In genomic region chr11:14422814-14423182, GRCh38 we compare ENCODE assay signal across 2 cellular contexts.
TF ChIP-seq lines count a peak whose summit lies in the region.

No MANE protein-coding gene starts in this region.

TF ChIP-seq in HCT116, 20 proteins besides CTCF, POLR2A, EP300 and RAD21:
- TF ChIP-seq EZH2phosphoT487 (IDR thresholded peaks at IDR 0.05; ENCODE audit: borderline replicate concordance) (no peak), TCF7L2 (IDR thresholded peaks at IDR 0.05; ENCODE audit: borderline replicate concordance, extremely low read depth, insufficient read depth, insufficient read length) (no peak), ZFX (IDR thresholded peaks at IDR 0.05) (no peak), EGR1 (IDR thresholded peaks at IDR 0.05; ENCODE audit: low read depth) (no peak), SP1 (IDR thresholded peaks at IDR 0.05; ENCODE audit: low read depth) (no peak), YY1 (IDR thresholded peaks at IDR 0.05; ENCODE audit: extremely low read depth, insufficient replicate concordance, low read depth, low read length) (no peak), CBX3 (IDR thresholded peaks at IDR 0.05; ENCODE audit: low read depth) (no peak), POLR2AphosphoS5 (IDR thresholded peaks at IDR 0.05; ENCODE audit: low read depth, low read length) (no peak), ZBTB33 (IDR thresholded peaks at IDR 0.05; ENCODE audit: extremely low read depth, insufficient replicate concordance, low read length) (no peak), EZH2 (IDR thresholded peaks at IDR 0.05) (no peak), REST (IDR thresholded peaks at IDR 0.05; ENCODE audit: low read depth) (no peak), ZNF274 (IDR thresholded peaks at IDR 0.05; ENCODE audit: low read depth, low read length) (no peak), JUND (IDR thresholded peaks at IDR 0.05) (no peak), ELF1 (IDR thresholded peaks at IDR 0.05; ENCODE audit: borderline replicate concordance, low read depth) (no peak)
- TF ChIP-seq, protein P1, sequence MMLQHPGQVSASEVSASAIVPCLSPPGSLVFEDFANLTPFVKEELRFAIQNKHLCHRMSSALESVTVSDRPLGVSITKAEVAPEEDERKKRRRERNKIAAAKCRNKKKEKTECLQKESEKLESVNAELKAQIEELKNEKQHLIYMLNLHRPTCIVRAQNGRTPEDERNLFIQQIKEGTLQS (IDR thresholded peaks at IDR 0.05): no peak

TF ChIP-seq in K562, 482 proteins besides CTCF, POLR2A, EP300 and RAD21:
- no peak for TF ChIP-seq ZFX (CRISPR knock-in tag; IDR thresholded peaks at IDR 0.05)
